Comparison of ENCODE assay signal across 1 cellular context in genomic region chr3:149464706-149465328, GRCh38.
TF ChIP-seq lines count a peak whose summit lies in the region.

No MANE protein-coding gene starts in this region.

TF ChIP-seq in H1, 55 proteins besides CTCF, POLR2A, EP300 and RAD21 (continued from another document):
- TF ChIP-seq CHD7 (IDR thresholded peaks at IDR 0.05; ENCODE audit: insufficient replicate concordance, low read length) (no peak), BCL11A (IDR thresholded peaks at IDR 0.05; ENCODE audit: low read depth in 2 of 2, low read length in 2 of 2) (no peak), CREB1 (IDR thresholded peaks at IDR 0.05) (no peak), MAX (IDR thresholded peaks at IDR 0.05) (peak; percentile 35; the same call in 1 of the 2 replicates), ZNF274 (IDR thresholded peaks at IDR 0.05; ENCODE audit: borderline replicate concordance, extremely low read depth, low read length) (no peak)
